Comparison of ENCODE assay signal across 27 cellular contexts in the genomic region with DNA sequence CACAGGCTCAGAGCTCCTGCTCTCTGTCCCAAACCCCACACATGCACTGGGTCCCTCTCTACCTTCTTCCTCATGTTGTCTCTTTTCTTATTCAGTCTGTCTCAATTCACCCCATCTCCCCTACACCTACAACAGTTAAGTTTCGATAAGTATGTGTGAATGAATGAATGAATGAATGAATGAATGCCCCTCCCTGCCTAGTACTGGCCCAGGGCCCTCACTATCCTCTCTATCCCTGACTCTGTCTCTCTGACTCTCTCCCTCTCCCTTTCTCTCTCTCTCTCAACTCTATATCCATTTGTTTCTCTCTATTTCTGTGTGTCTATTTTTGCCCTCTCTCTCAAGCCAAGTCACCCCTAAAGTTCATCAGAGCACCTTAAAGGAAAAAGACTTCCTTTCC. TPM values are rescaled to one million over a fixed set of nuclear protein-coding genes. Genes with fewer than 3 reads are reported as not detected.
DNase-seq lines count a peak whose midpoint lies in the region; ATAC-seq, FAIRE-seq and TF ChIP-seq lines count a peak whose summit lies in the region.
"Had no signal": no experiment of that assay in that cellular context is flagged by ENCODE, and none has a peak within 500 bp of the region (broad histone marks: within the 10 kb centered on the region; RNA-seq: fewer than 3 reads in every experiment).

No MANE protein-coding gene starts in this region.

- POLR2A ChIA-PET in HEK293 (lab: Yijun Ruan, JAX): no interaction called here

- H3K27ac ChIP-seq in HEK293 (ENCODE audit: extremely low read depth, low read depth, low read length): no peak overlapping the region
- H3K27ac ChIP-seq in Peyer's patch: peak overlapping the region in 3 of 4 donors; percentile 32 to 87 (median 78)
- H3K27ac ChIP-seq in breast epithelium: peak overlapping the region; percentile 81 to 90
- no peak overlapping the region for H3K27ac ChIP-seq in parathyroid adenoma

- H3K4me1 ChIP-seq in HEK293 (ENCODE audit: control insufficient read depth, insufficient read depth, low read length): no peaks in the 10 kb centered on the region; the same call in 1 of the 2 replicates
- H3K4me1 ChIP-seq in Peyer's patch: peaks cover 0 to 24% (median 1%) of the 10 kb centered on the region in 4 donors
- H3K4me1 ChIP-seq in breast epithelium: no peaks in the 10 kb centered on the region
- H3K4me1 ChIP-seq in parathyroid adenoma: no peaks in the 10 kb centered on the region

- H3K79me2 ChIP-seq in parathyroid adenoma: no peaks in the 10 kb centered on the region

- no peaks in the 10 kb centered on the region for H3K36me3 ChIP-seq in HEK293 (ENCODE audit: control insufficient read depth in 2 of 2, insufficient read depth in 1 of 2, low read length in 2 of 2)
- H3K36me3 ChIP-seq in Peyer's patch: no peaks in the 10 kb centered on the region
- H3K36me3 ChIP-seq in breast epithelium: no peaks in the 10 kb centered on the region
- no peaks in the 10 kb centered on the region for H3K36me3 ChIP-seq in parathyroid adenoma (ENCODE audit: control insufficient read depth, insufficient read depth, low read length)

- H2AFZ ChIP-seq in parathyroid adenoma: peak overlapping the region; percentile 46

- H3K9me3 ChIP-seq in HEK293 (ENCODE audit: control insufficient read depth, insufficient read depth, low read depth, low read length) (no peaks in the 10 kb centered on the region), Peyer's patch (no peaks in the 10 kb centered on the region), breast epithelium (no peaks in the 10 kb centered on the region), parathyroid adenoma (ENCODE audit: control insufficient read depth, low read length) (no peaks in the 10 kb centered on the region)
- H3K9me3 ChIP-seq: A549, Caco-2 had no signal

- DNase-seq in Peyer's patch: no peak
- DNase-seq in breast epithelium (ENCODE audit: low spot score in 2 of 2): no peak
- DNase-seq in H54 (ENCODE audit: insufficient read length, low spot score): no peak
- no peak for DNase-seq in NCI-H2081 treated with DMSO at 0.1 percent for 48 hours (lab: John Stamatoyannopoulos, UW)
- no peak for DNase-seq in AG08395 (ENCODE audit: low spot score)
- DNase-seq: C1 segment of cervical spinal cord; Caco-2; CD4-positive, alpha-beta memory T cell; DMS79; EL; GDM1; H7; HFFc6; KG1; MM.1S; NCI-H2029; OCI-M1; SHP77 treated with DMSO at 0.1 percent for 48 hours; T-helper 1 cell had no signal

- no peak for ATAC-seq in GM19328 (IDR thresholded peaks at IDR 0.05; ENCODE audit: unreplicated experiment)

- FAIRE-seq in H54 (lab: Jason Lieb, UNC): no peak
- FAIRE-seq: A549, GM12891, HTR-8/SVneo had no signal

- no peak for TF ChIP-seq POLR2A in Peyer's patch (IDR thresholded peaks at IDR 0.05)
- no peak for TF ChIP-seq POLR2A in breast epithelium (IDR thresholded peaks at IDR 0.05)
- no peak for TF ChIP-seq POLR2A in H54 (IDR thresholded peaks at IDR 0.05; ENCODE audit: low read depth, low read length)

- CTCF ChIA-PET in HEK293 (lab: Yijun Ruan, JAX): interaction anchor here (0.6 to 2.9 kb wide), 19 partner anchors 8 to 579 kb away, joined by 3 to 63 read pairs (median 4); a partner anchor contains a TSS

- H3K9ac ChIP-seq in parathyroid adenoma: no peak overlapping the region

- intact Hi-C loops in breast epithelium (cut with DNase I; ENCODE audit: low total_unique reads): no loop called here

- no peaks in the 10 kb centered on the region for H3K27me3 ChIP-seq in Peyer's patch
- no peaks in the 10 kb centered on the region for H3K27me3 ChIP-seq in breast epithelium
- no peaks in the 10 kb centered on the region for H3K27me3 ChIP-seq in parathyroid adenoma (ENCODE audit: control insufficient read depth, insufficient read depth, low read length)

- H3K4me2 ChIP-seq in parathyroid adenoma (ENCODE audit: low read length): no peak overlapping the region

- TF ChIP-seq CTCF in HEK293 (tag by site-specific recombination; IDR thresholded peaks at IDR 0.05): no peak
- TF ChIP-seq CTCF in Peyer's patch (IDR thresholded peaks at IDR 0.05): no peak
- no peak for TF ChIP-seq CTCF in breast epithelium (IDR thresholded peaks at IDR 0.05)
- TF ChIP-seq CTCF in parathyroid adenoma (IDR thresholded peaks at IDR 0.05): no peak

- no peak overlapping the region for H3K4me3 ChIP-seq in HEK293 (ENCODE audit: low read depth, low read length)
- H3K4me3 ChIP-seq in Peyer's patch: no peak overlapping the region
- H3K4me3 ChIP-seq in breast epithelium: no peak overlapping the region
- no peak overlapping the region for H3K4me3 ChIP-seq in parathyroid adenoma (ENCODE audit: low read depth, low read length)
- H3K4me3 ChIP-seq: A549 had no signal

TF ChIP-seq in HEK293, 187 proteins besides CTCF, POLR2A, EP300 and RAD21:
- TF ChIP-seq ZNF24 (tag by site-specific recombination; IDR thresholded peaks at IDR 0.05): peak; percentile 67; the same call in 1 of the 2 replicates
- TF ChIP-seq, protein P1, sequence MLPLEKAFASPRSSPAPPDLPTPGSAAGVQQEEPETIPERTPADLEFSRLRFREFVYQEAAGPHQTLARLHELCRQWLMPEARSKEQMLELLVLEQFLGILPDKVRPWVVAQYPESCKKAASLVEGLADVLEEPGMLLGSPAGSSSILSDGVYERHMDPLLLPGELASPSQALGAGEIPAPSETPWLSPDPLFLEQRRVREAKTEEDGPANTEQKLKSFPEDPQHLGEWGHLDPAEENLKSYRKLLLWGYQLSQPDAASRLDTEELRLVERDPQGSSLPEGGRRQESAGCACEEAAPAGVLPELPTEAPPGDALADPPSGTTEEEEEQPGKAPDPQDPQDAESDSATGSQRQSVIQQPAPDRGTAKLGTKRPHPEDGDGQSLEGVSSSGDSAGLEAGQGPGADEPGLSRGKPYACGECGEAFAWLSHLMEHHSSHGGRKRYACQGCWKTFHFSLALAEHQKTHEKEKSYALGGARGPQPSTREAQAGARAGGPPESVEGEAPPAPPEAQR (tag by site-specific recombination; IDR thresholded peaks at IDR 0.05): no peak

RNA-seq across cellular contexts. Expression of a gene that starts 6.7 kb away (rescaled TPM):
- total RNA-seq in Peyer's patch (not detected), breast epithelium (under 1 TPM in 1 of 3 donors, not detected in 2; 0.44 TPM)
- total RNA-seq: Caco-2; CD4-positive, alpha-beta memory T cell; H7; HFFc6; NCI-H460; RPMI7951 had no signal

RNA-seq across cellular contexts. Expression of a gene that starts 8.2 kb away (rescaled TPM):
- total RNA-seq in Peyer's patch (1 to 10 TPM; 3.4 to 8.9 (median 6.3) TPM), breast epithelium (100 to 1,000 TPM in 2 of 3 donors, under 1 TPM in 1; 0.80 to 692 (median 388) TPM)
- total RNA-seq: Caco-2; CD4-positive, alpha-beta memory T cell; H7; NCI-H460; RPMI7951 had no signal

RNA-seq across cellular contexts. Expression of a gene that starts 34.0 kb away (rescaled TPM):
- not detected for total RNA-seq in Peyer's patch
- 100 to 1,000 TPM in 1 of 3 donors, 10 to 100 TPM in 1, 1 to 10 TPM in 1; 2.6 to 100 (median 51.8) TPM for total RNA-seq in breast epithelium
- total RNA-seq: Caco-2; CD4-positive, alpha-beta memory T cell; H7; NCI-H460 had no signal

RNA-seq across cellular contexts. Expression of a gene that starts 45.8 kb away (rescaled TPM):
- total RNA-seq in Peyer's patch (1 to 10 TPM in 1 of 4 donors, not detected in 3; 2.7 TPM), breast epithelium (1,000 to 10,000 TPM in 2 of 3 donors, 1 to 10 TPM in 1; 1.9 to 1,676 (median 1,373) TPM)
- total RNA-seq: CD4-positive, alpha-beta memory T cell; H7 had no signal

RNA-seq across cellular contexts. Expression of a gene that starts 50.4 kb away (rescaled TPM):
- 1,000 to 10,000 TPM in 3 of 4 donors, 100 to 1,000 TPM in 1; 357 to 5,327 (median 3,312) TPM for total RNA-seq in Peyer's patch
- total RNA-seq in breast epithelium: 1,000 to 10,000 TPM in 1 of 3 donors, 100 to 1,000 TPM in 1, 1 to 10 TPM in 1; 6.7 to 1,011 (median 375) TPM
- total RNA-seq: CD4-positive, alpha-beta memory T cell had no signal

Comparison
In these comparisons a context has a peak if more than half of its experiments do, and no peak if none do; other contexts are left out.
1. H3K27ac ChIP-seq: peak in Peyer's patch (3 of 4) and breast epithelium (2 of 2); none in HEK293 (single experiment) and parathyroid adenoma (single experiment).